Comparison of ENCODE assay signal across 11 cellular contexts in the genomic region with DNA sequence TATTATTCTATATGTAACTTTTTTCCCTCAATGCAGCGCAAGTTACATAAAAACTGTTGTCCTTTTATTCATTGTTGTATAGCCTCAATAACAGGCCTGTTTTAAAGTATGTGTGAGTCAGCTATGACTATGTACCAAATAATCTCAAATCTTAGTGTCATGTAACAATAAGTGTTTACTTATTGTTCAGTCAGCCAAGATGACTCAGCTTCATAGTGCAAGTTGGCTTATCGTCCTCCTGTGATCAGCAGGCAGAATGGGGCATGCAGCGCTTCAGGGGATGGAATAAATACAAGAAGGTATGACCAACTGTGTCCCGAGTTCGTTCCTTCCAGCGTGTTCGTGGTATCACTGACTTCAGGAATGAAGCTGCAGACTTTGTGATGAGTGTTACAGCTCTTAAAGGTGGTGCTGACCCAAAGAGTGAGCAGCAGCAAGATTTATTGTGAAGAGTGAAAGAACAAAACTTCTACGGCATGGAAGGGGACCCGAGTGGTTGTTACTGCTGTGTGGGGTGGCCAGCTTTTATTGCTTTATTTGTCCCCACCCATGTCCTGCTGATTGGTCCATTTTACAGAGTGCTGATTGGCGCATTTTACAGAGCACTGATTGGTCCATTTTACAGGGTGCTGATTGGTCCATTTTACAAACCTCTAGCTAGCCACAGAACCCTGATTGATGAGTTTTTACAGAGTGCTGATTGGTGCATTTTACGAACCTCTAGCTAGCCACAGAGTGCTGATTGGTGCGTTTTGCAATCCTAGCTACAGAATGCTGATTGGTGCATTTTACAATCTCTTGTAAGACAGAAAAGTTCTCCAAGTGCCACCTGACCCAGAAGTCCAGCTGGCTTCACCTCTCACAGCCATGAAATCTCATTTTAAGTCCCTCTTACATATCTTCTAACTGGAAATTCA.
DNase-seq lines count a peak whose midpoint lies in the region; ATAC-seq, FAIRE-seq and TF ChIP-seq lines count a peak whose summit lies in the region.
"Had no signal": no experiment of that assay in that cellular context is flagged by ENCODE, and none has a peak within 500 bp of the region (broad histone marks: within the 10 kb centered on the region; RNA-seq: fewer than 3 reads in every experiment).

No MANE protein-coding gene starts in this region.

- WGBS in lung, 2 donors, result 80 to 88% methylated on average over 12 of the region's 12 CpGs
- WGBS in ovary, 3 donors, result 85 to 92% (median 90%) methylated on average over 12 of the region's 12 CpGs

- no peaks in the 10 kb centered on the region for H3K4me1 Mint-ChIP-seq in natural killer cell
- no peaks in the 10 kb centered on the region for H3K4me1 Mint-ChIP-seq in CD4-positive, alpha-beta T cell (ENCODE audit: low read depth)

- intact Hi-C loops in natural killer cell (cut with micrococcal nuclease), result no loop called here
- intact Hi-C loops in ovary (cut with DNase I), result loop anchor here in 1 of 4 donors (5.0 kb wide), 1 partner anchor 65 kb away; no protein-coding TSS in a partner anchor
- intact Hi-C loops in CD4-positive, alpha-beta T cell (cut with DNase I, micrococcal nuclease), result loop anchor here in 1 of 2 experiments (10.0 kb wide), 1 partner anchor 917 kb away; no protein-coding TSS in a partner anchor

- peaks cover 0 to 2% of the 10 kb centered on the region in 2 donors for H3K4me1 ChIP-seq in lung (ENCODE audit: control insufficient read depth in 2 of 2, insufficient read depth in 2 of 2, low read length in 2 of 2)
- H3K4me1 ChIP-seq in ovary (ENCODE audit: insufficient read depth), result no peaks in the 10 kb centered on the region

- TF ChIP-seq CTCF in lung (IDR thresholded peaks at IDR 0.05; ENCODE audit: control extremely low read depth, extremely low read depth) (no peak), natural killer cell (IDR thresholded peaks at IDR 0.05) (no peak), ovary (IDR thresholded peaks at IDR 0.05) (no peak)
- no peak for TF ChIP-seq CTCF in CD4-positive, alpha-beta T cell (IDR thresholded peaks at IDR 0.05)

- CTCF ChIA-PET in CD4-positive, alpha-beta T cell (lab: Charles Lee), result no interaction called here

- peak; percentile 80 for DNase-seq in AG08396 (ENCODE audit: low spot score)
- peak; percentile 73 for DNase-seq in HTR-8/SVneo (ENCODE audit: insufficient read length, low spot score)
- peak; percentile 15 to 93 for DNase-seq in T47D (ENCODE audit: low read depth in 1 of 2, low spot score in 1 of 2)
- DNase-seq in lung (ENCODE audit: low spot score), result no peak
- DNase-seq in natural killer cell, result no peak
- DNase-seq in globus pallidus (ENCODE audit: low spot score), result no peak
- no peak for DNase-seq in ovary
- no peak for DNase-seq in CD4-positive, alpha-beta T cell
- DNase-seq: activated naive CD8-positive, alpha-beta T cell treated with anti-CD3 and anti-CD28 coated beads, Interleukin-2, amount 10 ng/mL, durations not matched to agents 7 days and 5 days had no signal

- in situ Hi-C loops in T47D (cut with HindIII; ENCODE audit: low pct_unique_long_range_greater_than_20kb, low sequenced_read_pairs), result no loop called here

- POLR2A ChIA-PET in CD4-positive, alpha-beta T cell (lab: Charles Lee), result no interaction called here

- peak; percentile 95 for FAIRE-seq in HTR-8/SVneo (lab: Jason Lieb, UNC)

- H3K4me3 Mint-ChIP-seq in natural killer cell, result no peak overlapping the region
- no peak overlapping the region for H3K4me3 Mint-ChIP-seq in CD4-positive, alpha-beta T cell
- H3K4me3 Mint-ChIP-seq: activated naive CD8-positive, alpha-beta T cell treated with anti-CD3 and anti-CD28 coated beads, Interleukin-2, amount 10 ng/mL, durations not matched to agents 7 days and 5 days; natural killer cell treated with Interleukin-12 subunit alpha and Interleukin-12 subunit beta and Interleukin-15 and Interleukin-18, amount 100 ng/mL, for 72 hours had no signal

- H3K27ac ChIP-seq in lung (ENCODE audit: low read depth in 1 of 2, low read length in 1 of 2) (no peak overlapping the region), ovary (no peak overlapping the region)
- no peak overlapping the region for H3K27ac ChIP-seq in CD4-positive, alpha-beta T cell (ENCODE audit: low read depth, low read length)
- H3K27ac ChIP-seq: KMS-11 had no signal

- H3K27me3 ChIP-seq in lung (ENCODE audit: control insufficient read depth, insufficient read depth), result no peaks in the 10 kb centered on the region
- H3K27me3 ChIP-seq in ovary, result no peaks in the 10 kb centered on the region
- no peaks in the 10 kb centered on the region for H3K27me3 ChIP-seq in CD4-positive, alpha-beta T cell (ENCODE audit: control insufficient read depth, insufficient read depth, low read length)

- H3K36me3 Mint-ChIP-seq in natural killer cell, result no peaks in the 10 kb centered on the region
- no peaks in the 10 kb centered on the region for H3K36me3 Mint-ChIP-seq in CD4-positive, alpha-beta T cell (ENCODE audit: low read depth)
- H3K36me3 Mint-ChIP-seq: activated naive CD8-positive, alpha-beta T cell treated with anti-CD3 and anti-CD28 coated beads, Interleukin-2, amount 10 ng/mL, durations not matched to agents 7 days and 5 days; natural killer cell treated with Interleukin-12 subunit alpha and Interleukin-12 subunit beta and Interleukin-15 and Interleukin-18, amount 100 ng/mL, for 72 hours had no signal

- H3K4me3 ChIP-seq in lung, result no peak overlapping the region
- no peak overlapping the region for H3K4me3 ChIP-seq in ovary

- no peak for TF ChIP-seq EP300 in ovary (IDR thresholded peaks at IDR 0.05)

- no peaks in the 10 kb centered on the region for H3K9me3 Mint-ChIP-seq in natural killer cell
- H3K9me3 Mint-ChIP-seq in CD4-positive, alpha-beta T cell, result no peaks in the 10 kb centered on the region
- H3K9me3 Mint-ChIP-seq: activated naive CD8-positive, alpha-beta T cell treated with anti-CD3 and anti-CD28 coated beads, Interleukin-2, amount 10 ng/mL, durations not matched to agents 7 days and 5 days; natural killer cell treated with Interleukin-12 subunit alpha and Interleukin-12 subunit beta and Interleukin-15 and Interleukin-18, amount 100 ng/mL, for 72 hours had no signal

- ATAC-seq in lung (ENCODE audit: insufficient read depth, low FRiP score) (peak; percentile 47), natural killer cell (no peak)
- no peak for ATAC-seq in CD4-positive, alpha-beta T cell (ENCODE audit: poor library complexity)
- ATAC-seq: natural killer cell treated with Interleukin-12 subunit alpha and Interleukin-12 subunit beta and Interleukin-15 and Interleukin-18, amount 100 ng/mL, for 72 hours had no signal

- H3K9me3 ChIP-seq in lung (ENCODE audit: control insufficient read depth in 2 of 2, insufficient read depth in 1 of 2, low read length in 1 of 2) (peaks cover 0 to 3% of the 10 kb centered on the region in 2 donors), ovary (no peaks in the 10 kb centered on the region)
- H3K9me3 ChIP-seq in CD4-positive, alpha-beta T cell (ENCODE audit: control insufficient read depth, low read length), result no peaks in the 10 kb centered on the region

- TF ChIP-seq POLR2A in ovary (IDR thresholded peaks at IDR 0.05), result no peak

- H3K36me3 ChIP-seq in lung (ENCODE audit: control insufficient read depth in 2 of 2, insufficient read depth in 2 of 2, low read length in 2 of 2) (no peaks in the 10 kb centered on the region), ovary (no peaks in the 10 kb centered on the region)

- H3K27me3 Mint-ChIP-seq in natural killer cell (ENCODE audit: low read depth in 2 of 2), result peaks cover 24 to 44% of the 10 kb centered on the region in 2 donors
- H3K27me3 Mint-ChIP-seq in CD4-positive, alpha-beta T cell, result no peaks in the 10 kb centered on the region

- no peak overlapping the region for H3K27ac Mint-ChIP-seq in natural killer cell
- no peak overlapping the region for H3K27ac Mint-ChIP-seq in CD4-positive, alpha-beta T cell
- H3K27ac Mint-ChIP-seq: activated naive CD8-positive, alpha-beta T cell treated with anti-CD3 and anti-CD28 coated beads, Interleukin-2, amount 10 ng/mL, durations not matched to agents 7 days and 5 days; natural killer cell treated with Interleukin-12 subunit alpha and Interleukin-12 subunit beta and Interleukin-15 and Interleukin-18, amount 100 ng/mL, for 72 hours had no signal

Comparison
In these comparisons a context has a peak if more than half of its experiments do, and no peak if none do; other contexts are left out.
1. DNase-seq: peak in AG08396 (single experiment), HTR-8/SVneo (single experiment) and T47D (2 of 2); none in lung (single experiment), natural killer cell (single experiment), globus pallidus (single experiment), ovary (0 of 5) and CD4-positive, alpha-beta T cell (0 of 10).